Comparison of ENCODE assay signal across 1 cellular context in the genomic region with DNA sequence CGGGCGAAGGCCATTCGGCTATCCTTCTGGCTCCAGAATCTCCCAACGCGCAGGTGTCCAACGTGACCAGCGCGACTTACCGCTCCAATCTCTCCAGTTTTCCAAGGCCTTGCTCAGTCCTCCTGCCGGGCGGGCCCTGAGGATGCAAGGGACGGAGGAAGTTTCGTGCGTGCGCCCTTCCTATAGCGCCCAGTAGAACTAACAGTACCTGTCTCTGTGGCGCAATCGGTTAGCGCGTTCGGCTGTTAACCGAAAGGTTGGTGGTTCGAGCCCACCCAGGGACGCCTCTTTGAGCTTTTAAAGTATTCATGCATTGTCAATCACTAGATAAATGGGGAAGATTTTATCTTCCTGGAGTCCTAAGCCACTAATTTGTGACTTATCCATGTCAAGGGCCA.
A peak's percentile ranks its signal among the peaks of the same experiment; 100 is the strongest.
TF ChIP-seq lines count a peak whose summit lies in the region.

No MANE protein-coding gene starts in this region.

TF ChIP-seq in HEK293, 187 proteins besides CTCF, POLR2A, EP300 and RAD21 (continued from another document and continues in another):
- TF ChIP-seq ZNF639 (tag by site-specific recombination; IDR thresholded peaks at IDR 0.05) (peak; percentile 65; the same call in 1 of the 2 replicates), ZFP37 (tag by site-specific recombination; IDR thresholded peaks at IDR 0.05) (peak; percentile 85), ZNF341 (tag by site-specific recombination; IDR thresholded peaks at IDR 0.05; ENCODE audit: low read depth) (peak; percentile 81), ZNF2 (tag by site-specific recombination; IDR thresholded peaks at IDR 0.05) (peak; percentile 90), GLIS1 (tag by site-specific recombination; IDR thresholded peaks at IDR 0.05) (peak; percentile 56; the same call in 1 of the 2 replicates), SCRT2 (tag by site-specific recombination; IDR thresholded peaks at IDR 0.05) (peak; percentile 49), ZNF324 (tag by site-specific recombination; IDR thresholded peaks at IDR 0.05) (peak; percentile 68; the same call in 1 of the 2 replicates), KLF8 (tag by site-specific recombination; IDR thresholded peaks at IDR 0.05) (peak; percentile 83), ZNF610 (tag by site-specific recombination; IDR thresholded peaks at IDR 0.05; ENCODE audit: borderline replicate concordance) (peak; percentile 47; the same call in 1 of the 2 replicates), GLI4 (tag by site-specific recombination; IDR thresholded peaks at IDR 0.05) (peak; percentile 81; the same call in 1 of the 2 replicates), ZNF391 (tag by site-specific recombination; IDR thresholded peaks at IDR 0.05; ENCODE audit: borderline replicate concordance, low read depth) (peak; percentile 76; the same call in 1 of the 2 replicates), ZNF10 (tag by site-specific recombination; IDR thresholded peaks at IDR 0.05) (peak; percentile 85), ZNF335 (tag by site-specific recombination; conservative IDR thresholded peaks at IDR 0.05) (peak; percentile 66), ZEB2 (tag by site-specific recombination; IDR thresholded peaks at IDR 0.05) (peak; percentile 98), ZNF366 (tag by site-specific recombination; conservative IDR thresholded peaks at IDR 0.05) (peak; percentile 75), GLIS2 (tag by site-specific recombination; IDR thresholded peaks at IDR 0.05) (0 out of 2 replicates have a peak, but pooled peaks have one; percentile 20), ZBTB6 (tag by site-specific recombination; IDR thresholded peaks at IDR 0.05) (peak; percentile 73; the same call in 1 of the 2 replicates), ZBTB17 (tag by site-specific recombination; IDR thresholded peaks at IDR 0.05) (peak; percentile 95), KLF9 (tag by site-specific recombination; IDR thresholded peaks at IDR 0.05; ENCODE audit: low read depth) (0 out of 2 replicates have a peak, but pooled peaks have one; percentile 20), ZSCAN30 (tag by site-specific recombination; IDR thresholded peaks at IDR 0.05) (peak; percentile 93), ZNF600 (tag by site-specific recombination; IDR thresholded peaks at IDR 0.05) (peak; percentile 87), ZNF843 (tag by site-specific recombination; IDR thresholded peaks at IDR 0.05) (0 out of 2 replicates have a peak, but pooled peaks have one; percentile 43), ZBTB48 (tag by site-specific recombination; IDR thresholded peaks at IDR 0.05) (peak; percentile 90), ZNF768 (tag by site-specific recombination; IDR thresholded peaks at IDR 0.05) (0 out of 2 replicates have a peak, but pooled peaks have one; percentile 22), PRDM10 (tag by site-specific recombination; IDR thresholded peaks at IDR 0.05) (peak; percentile 66)
- TF ChIP-seq, protein P1, sequence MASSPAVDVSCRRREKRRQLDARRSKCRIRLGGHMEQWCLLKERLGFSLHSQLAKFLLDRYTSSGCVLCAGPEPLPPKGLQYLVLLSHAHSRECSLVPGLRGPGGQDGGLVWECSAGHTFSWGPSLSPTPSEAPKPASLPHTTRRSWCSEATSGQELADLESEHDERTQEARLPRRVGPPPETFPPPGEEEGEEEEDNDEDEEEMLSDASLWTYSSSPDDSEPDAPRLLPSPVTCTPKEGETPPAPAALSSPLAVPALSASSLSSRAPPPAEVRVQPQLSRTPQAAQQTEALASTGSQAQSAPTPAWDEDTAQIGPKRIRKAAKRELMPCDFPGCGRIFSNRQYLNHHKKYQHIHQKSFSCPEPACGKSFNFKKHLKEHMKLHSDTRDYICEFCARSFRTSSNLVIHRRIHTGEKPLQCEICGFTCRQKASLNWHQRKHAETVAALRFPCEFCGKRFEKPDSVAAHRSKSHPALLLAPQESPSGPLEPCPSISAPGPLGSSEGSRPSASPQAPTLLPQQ (tag by site-specific recombination; IDR thresholded peaks at IDR 0.05) = peak; percentile 83
- TF ChIP-seq, protein P2, sequence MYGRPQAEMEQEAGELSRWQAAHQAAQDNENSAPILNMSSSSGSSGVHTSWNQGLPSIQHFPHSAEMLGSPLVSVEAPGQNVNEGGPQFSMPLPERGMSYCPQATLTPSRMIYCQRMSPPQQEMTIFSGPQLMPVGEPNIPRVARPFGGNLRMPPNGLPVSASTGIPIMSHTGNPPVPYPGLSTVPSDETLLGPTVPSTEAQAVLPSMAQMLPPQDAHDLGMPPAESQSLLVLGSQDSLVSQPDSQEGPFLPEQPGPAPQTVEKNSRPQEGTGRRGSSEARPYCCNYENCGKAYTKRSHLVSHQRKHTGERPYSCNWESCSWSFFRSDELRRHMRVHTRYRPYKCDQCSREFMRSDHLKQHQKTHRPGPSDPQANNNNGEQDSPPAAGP (tag by site-specific recombination; IDR thresholded peaks at IDR 0.05) = peak; percentile 76
- TF ChIP-seq, protein P3, sequence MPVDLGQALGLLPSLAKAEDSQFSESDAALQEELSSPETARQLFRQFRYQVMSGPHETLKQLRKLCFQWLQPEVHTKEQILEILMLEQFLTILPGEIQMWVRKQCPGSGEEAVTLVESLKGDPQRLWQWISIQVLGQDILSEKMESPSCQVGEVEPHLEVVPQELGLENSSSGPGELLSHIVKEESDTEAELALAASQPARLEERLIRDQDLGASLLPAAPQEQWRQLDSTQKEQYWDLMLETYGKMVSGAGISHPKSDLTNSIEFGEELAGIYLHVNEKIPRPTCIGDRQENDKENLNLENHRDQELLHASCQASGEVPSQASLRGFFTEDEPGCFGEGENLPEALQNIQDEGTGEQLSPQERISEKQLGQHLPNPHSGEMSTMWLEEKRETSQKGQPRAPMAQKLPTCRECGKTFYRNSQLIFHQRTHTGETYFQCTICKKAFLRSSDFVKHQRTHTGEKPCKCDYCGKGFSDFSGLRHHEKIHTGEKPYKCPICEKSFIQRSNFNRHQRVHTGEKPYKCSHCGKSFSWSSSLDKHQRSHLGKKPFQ (tag by site-specific recombination; IDR thresholded peaks at IDR 0.05) = 0 out of 2 replicates have a peak, but pooled peaks have one; percentile 44
- TF ChIP-seq, protein P4, sequence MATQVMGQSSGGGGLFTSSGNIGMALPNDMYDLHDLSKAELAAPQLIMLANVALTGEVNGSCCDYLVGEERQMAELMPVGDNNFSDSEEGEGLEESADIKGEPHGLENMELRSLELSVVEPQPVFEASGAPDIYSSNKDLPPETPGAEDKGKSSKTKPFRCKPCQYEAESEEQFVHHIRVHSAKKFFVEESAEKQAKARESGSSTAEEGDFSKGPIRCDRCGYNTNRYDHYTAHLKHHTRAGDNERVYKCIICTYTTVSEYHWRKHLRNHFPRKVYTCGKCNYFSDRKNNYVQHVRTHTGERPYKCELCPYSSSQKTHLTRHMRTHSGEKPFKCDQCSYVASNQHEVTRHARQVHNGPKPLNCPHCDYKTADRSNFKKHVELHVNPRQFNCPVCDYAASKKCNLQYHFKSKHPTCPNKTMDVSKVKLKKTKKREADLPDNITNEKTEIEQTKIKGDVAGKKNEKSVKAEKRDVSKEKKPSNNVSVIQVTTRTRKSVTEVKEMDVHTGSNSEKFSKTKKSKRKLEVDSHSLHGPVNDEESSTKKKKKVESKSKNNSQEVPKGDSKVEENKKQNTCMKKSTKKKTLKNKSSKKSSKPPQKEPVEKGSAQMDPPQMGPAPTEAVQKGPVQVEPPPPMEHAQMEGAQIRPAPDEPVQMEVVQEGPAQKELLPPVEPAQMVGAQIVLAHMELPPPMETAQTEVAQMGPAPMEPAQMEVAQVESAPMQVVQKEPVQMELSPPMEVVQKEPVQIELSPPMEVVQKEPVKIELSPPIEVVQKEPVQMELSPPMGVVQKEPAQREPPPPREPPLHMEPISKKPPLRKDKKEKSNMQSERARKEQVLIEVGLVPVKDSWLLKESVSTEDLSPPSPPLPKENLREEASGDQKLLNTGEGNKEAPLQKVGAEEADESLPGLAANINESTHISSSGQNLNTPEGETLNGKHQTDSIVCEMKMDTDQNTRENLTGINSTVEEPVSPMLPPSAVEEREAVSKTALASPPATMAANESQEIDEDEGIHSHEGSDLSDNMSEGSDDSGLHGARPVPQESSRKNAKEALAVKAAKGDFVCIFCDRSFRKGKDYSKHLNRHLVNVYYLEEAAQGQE (tag by site-specific recombination; IDR thresholded peaks at IDR 0.05) = 0 out of 2 replicates have a peak, but pooled peaks have one; percentile 26
- TF ChIP-seq, protein P5, sequence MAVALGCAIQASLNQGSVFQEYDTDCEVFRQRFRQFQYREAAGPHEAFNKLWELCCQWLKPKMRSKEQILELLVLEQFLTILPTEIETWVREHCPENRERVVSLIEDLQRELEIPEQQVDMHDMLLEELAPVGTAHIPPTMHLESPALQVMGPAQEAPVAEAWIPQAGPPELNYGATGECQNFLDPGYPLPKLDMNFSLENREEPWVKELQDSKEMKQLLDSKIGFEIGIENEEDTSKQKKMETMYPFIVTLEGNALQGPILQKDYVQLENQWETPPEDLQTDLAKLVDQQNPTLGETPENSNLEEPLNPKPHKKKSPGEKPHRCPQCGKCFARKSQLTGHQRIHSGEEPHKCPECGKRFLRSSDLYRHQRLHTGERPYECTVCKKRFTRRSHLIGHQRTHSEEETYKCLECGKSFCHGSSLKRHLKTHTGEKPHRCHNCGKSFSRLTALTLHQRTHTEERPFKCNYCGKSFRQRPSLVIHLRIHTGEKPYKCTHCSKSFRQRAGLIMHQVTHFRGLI (tag by site-specific recombination; IDR thresholded peaks at IDR 0.05) = peak; percentile 43; the same call in 1 of the 2 replicates
- TF ChIP-seq, protein P6, sequence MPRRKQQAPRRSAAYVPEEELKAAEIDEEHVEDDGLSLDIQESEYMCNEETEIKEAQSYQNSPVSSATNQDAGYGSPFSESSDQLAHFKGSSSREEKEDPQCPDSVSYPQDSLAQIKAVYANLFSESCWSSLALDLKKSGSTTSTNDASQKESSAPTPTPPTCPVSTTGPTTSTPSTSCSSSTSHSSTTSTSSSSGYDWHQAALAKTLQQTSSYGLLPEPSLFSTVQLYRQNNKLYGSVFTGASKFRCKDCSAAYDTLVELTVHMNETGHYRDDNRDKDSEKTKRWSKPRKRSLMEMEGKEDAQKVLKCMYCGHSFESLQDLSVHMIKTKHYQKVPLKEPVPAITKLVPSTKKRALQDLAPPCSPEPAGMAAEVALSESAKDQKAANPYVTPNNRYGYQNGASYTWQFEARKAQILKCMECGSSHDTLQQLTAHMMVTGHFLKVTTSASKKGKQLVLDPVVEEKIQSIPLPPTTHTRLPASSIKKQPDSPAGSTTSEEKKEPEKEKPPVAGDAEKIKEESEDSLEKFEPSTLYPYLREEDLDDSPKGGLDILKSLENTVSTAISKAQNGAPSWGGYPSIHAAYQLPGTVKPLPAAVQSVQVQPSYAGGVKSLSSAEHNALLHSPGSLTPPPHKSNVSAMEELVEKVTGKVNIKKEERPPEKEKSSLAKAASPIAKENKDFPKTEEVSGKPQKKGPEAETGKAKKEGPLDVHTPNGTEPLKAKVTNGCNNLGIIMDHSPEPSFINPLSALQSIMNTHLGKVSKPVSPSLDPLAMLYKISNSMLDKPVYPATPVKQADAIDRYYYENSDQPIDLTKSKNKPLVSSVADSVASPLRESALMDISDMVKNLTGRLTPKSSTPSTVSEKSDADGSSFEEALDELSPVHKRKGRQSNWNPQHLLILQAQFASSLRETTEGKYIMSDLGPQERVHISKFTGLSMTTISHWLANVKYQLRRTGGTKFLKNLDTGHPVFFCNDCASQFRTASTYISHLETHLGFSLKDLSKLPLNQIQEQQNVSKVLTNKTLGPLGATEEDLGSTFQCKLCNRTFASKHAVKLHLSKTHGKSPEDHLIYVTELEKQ (tag by site-specific recombination; IDR thresholded peaks at IDR 0.05; ENCODE audit: borderline replicate concordance) = peak; percentile 79
